ENCODE assay signal across 8 cellular contexts in genomic region chr2:26184555-26185303, GRCh38. TPM values are rescaled to one million over a fixed set of nuclear protein-coding genes. Genes with fewer than 3 reads are reported as not detected.
A peak's percentile ranks its signal among the peaks of the same experiment; 100 is the strongest.
DNase-seq lines count a peak whose midpoint lies in the region; ATAC-seq and TF ChIP-seq lines count a peak whose summit lies in the region.

No MANE protein-coding gene starts in this region.

- H3K4me3 Mint-ChIP-seq in CD8-positive, alpha-beta memory T cell, result peak overlapping the region; percentile 82 to 93 (median 84)

- no peaks in the 10 kb centered on the region for H3K9me3 ChIP-seq in CD8-positive, alpha-beta memory T cell (ENCODE audit: low read length)
- no peaks in the 10 kb centered on the region for H3K9me3 ChIP-seq in effector memory CD4-positive, alpha-beta T cell (ENCODE audit: control insufficient read depth, low read length)
- no peaks in the 10 kb centered on the region for H3K9me3 ChIP-seq in mononuclear cell (ENCODE audit: low read depth, low read length)

- H3K4me3 ChIP-seq in CD8-positive, alpha-beta memory T cell (ENCODE audit: low read length), result peak overlapping the region; percentile 63
- peak overlapping the region; percentile 70 for H3K4me3 ChIP-seq in effector memory CD4-positive, alpha-beta T cell (ENCODE audit: insufficient read depth, low read depth, low read length, poor library complexity, severe bottlenecking)
- peak overlapping the region; percentile 44 for H3K4me3 ChIP-seq in mononuclear cell (ENCODE audit: low read length)

- no peaks in the 10 kb centered on the region for H3K9me3 Mint-ChIP-seq in CD8-positive, alpha-beta memory T cell

- CTCF ChIA-PET in CD8-positive, alpha-beta memory T cell (lab: Charles Lee), result interaction anchor here (0.6 to 2.3 kb wide), 27 partner anchors 8 to 511 kb away, joined by 3 to 22 read pairs (median 4); partner anchors contain the start of genes GAREM2, RAB10 and SELENOI

- no peak for ATAC-seq in GM21528 (IDR thresholded peaks at IDR 0.05; ENCODE audit: low FRiP score, unreplicated experiment)

- peak; percentile 76 to 89 (median 85) for DNase-seq in CD8-positive, alpha-beta memory T cell
- DNase-seq in GM20000 (ENCODE audit: low spot score) (peak; percentile 96), KBM-7 (peak; percentile 90)
- peak; percentile 83 to 86 for DNase-seq in activated CD4-positive, alpha-beta T cell treated with anti-CD3 and anti-CD28 coated beads, Interleukin-2, amount 50 U/mL, for 48 hours
- DNase-seq in effector memory CD4-positive, alpha-beta T cell, result peak; percentile 63 to 71 (median 68)
- DNase-seq in stimulated activated CD8-positive, alpha-beta memory T cell treated with anti-CD3 and anti-CD28 coated beads, Interleukin-4, amount 100 ng/mL, for 1 hour (ENCODE audit: low read depth in 2 of 2, low spot score in 1 of 2), result peak; percentile 70 to 71

- peaks cover 15 to 41% (median 35%) of the 10 kb centered on the region in 3 donors for H3K4me1 Mint-ChIP-seq in CD8-positive, alpha-beta memory T cell

- peaks cover 6 to 11% of the 10 kb centered on the region in 2 donors for H3K27me3 Mint-ChIP-seq in CD8-positive, alpha-beta memory T cell

- peak; percentile 66 for TF ChIP-seq CTCF in GM20000 (IDR thresholded peaks at IDR 0.05; ENCODE audit: extremely low read depth, missing control alignments)

- in situ Hi-C loops in KBM-7 (cut with MboI; ENCODE audit: low pct_unique_long_range_greater_than_20kb, low sequenced_read_pairs), result no loop called here

- peak overlapping the region in 2 of 8 donors; percentile 46 to 59 for H3K27ac Mint-ChIP-seq in CD8-positive, alpha-beta memory T cell

- H3K27me3 ChIP-seq in CD8-positive, alpha-beta memory T cell (ENCODE audit: insufficient read depth, low read length, poor library complexity, severe bottlenecking), result no peaks in the 10 kb centered on the region
- H3K27me3 ChIP-seq in effector memory CD4-positive, alpha-beta T cell (replicated peaks; ENCODE audit: control insufficient read depth, insufficient read depth, low read length, poor library complexity, severe bottlenecking), result no peaks in the 10 kb centered on the region
- H3K27me3 ChIP-seq in mononuclear cell (ENCODE audit: insufficient read depth, low read length), result peaks cover 3% of the 10 kb centered on the region

- H3K36me3 Mint-ChIP-seq in CD8-positive, alpha-beta memory T cell, result peaks cover 0 to 7% (median 3%) of the 10 kb centered on the region in 3 donors

- peaks cover 8% of the 10 kb centered on the region for H3K4me1 ChIP-seq in CD8-positive, alpha-beta memory T cell (ENCODE audit: insufficient read depth, low read length)
- peaks cover 7% of the 10 kb centered on the region for H3K4me1 ChIP-seq in effector memory CD4-positive, alpha-beta T cell (ENCODE audit: control insufficient read depth, insufficient read depth, low read length, poor library complexity, severe bottlenecking)
- peaks cover 19% of the 10 kb centered on the region for H3K4me1 ChIP-seq in mononuclear cell (ENCODE audit: insufficient read depth, low read length)

- peak overlapping the region; percentile 57 for H3K27ac ChIP-seq in CD8-positive, alpha-beta memory T cell (ENCODE audit: low read depth, low read length)
- H3K27ac ChIP-seq in effector memory CD4-positive, alpha-beta T cell (ENCODE audit: insufficient read depth, low read length, poor library complexity, severe bottlenecking), result peak overlapping the region; percentile 37

- POLR2A ChIA-PET in CD8-positive, alpha-beta memory T cell (lab: Charles Lee), result interaction anchor here (0.8 to 1.9 kb wide), 9 partner anchors 9 to 306 kb away, joined by 3 to 8 read pairs (median 4); partner anchors contain the start of genes ASXL2, GAREM2, HADHA and HADHB

- H3K36me3 ChIP-seq in CD8-positive, alpha-beta memory T cell (ENCODE audit: insufficient read depth, low read length), result no peaks in the 10 kb centered on the region
- no peaks in the 10 kb centered on the region for H3K36me3 ChIP-seq in effector memory CD4-positive, alpha-beta T cell (ENCODE audit: control insufficient read depth, insufficient read depth, low read length)

RNA-seq across cellular contexts. Expression of gene GAREM2, which starts 11.8 kb away (rescaled TPM):
- total RNA-seq in CD8-positive, alpha-beta memory T cell, result 1 to 10 TPM; 3.2 to 3.3 TPM
- 3.1 TPM for polyA plus RNA-seq in CD8-positive, alpha-beta memory T cell
- 1.0 TPM for total RNA-seq in mononuclear cell

RNA-seq across cellular contexts. Expression of gene HADHA, which starts 59.7 kb away (rescaled TPM):
- 100 to 1,000 TPM; 122 to 126 TPM for total RNA-seq in CD8-positive, alpha-beta memory T cell
- 116 TPM for polyA plus RNA-seq in CD8-positive, alpha-beta memory T cell
- total RNA-seq in mononuclear cell, result 116 TPM
